ENCODE assay signal across 14 cellular contexts in genomic region chr6:6246539-6246938, GRCh38.
DNase-seq lines count a peak whose midpoint lies in the region; ATAC-seq and TF ChIP-seq lines count a peak whose summit lies in the region.
"Had no signal": no experiment of that assay in that cellular context is flagged by ENCODE, and none has a peak within 500 bp of the region (broad histone marks: within the 10 kb centered on the region; RNA-seq: fewer than 3 reads in every experiment).

No MANE protein-coding gene starts in this region.

- no peak overlapping the region for H3K4me3 Mint-ChIP-seq in nephron
- H3K4me3 Mint-ChIP-seq: activated T-helper 1 cell treated with anti-CD3 and anti-CD28 coated beads, Interleukin-12 subunit alpha, Interleukin-12 subunit beta, Interleukin-2, Interleukin-4 antibody, amounts not matched to agents 30 ng/mL and 10 ng/mL and 1 ng/mL, durations not matched to agents 14 hours and 24 hours and 36 hours had no signal

- 69 to 83% methylated on average over 2 of the region's 2 CpGs for WGBS in aorta, 2 donors

- no peak for TF ChIP-seq CTCF in nephron (IDR thresholded peaks at IDR 0.05; ENCODE audit: unreplicated experiment in 3 of 3)

- intact Hi-C loops in aorta (cut with DNase I), result no loop called here

- H3K27ac ChIP-seq in aorta (ENCODE audit: low read depth in 1 of 2, low read length in 2 of 2), result no peak overlapping the region
- H3K27ac ChIP-seq: 22Rv1, cardiac muscle cell, ovary had no signal

- H3K9me3 Mint-ChIP-seq in nephron, result no peaks in the 10 kb centered on the region
- H3K9me3 Mint-ChIP-seq: activated T-helper 1 cell treated with anti-CD3 and anti-CD28 coated beads, Interleukin-12 subunit alpha, Interleukin-12 subunit beta, Interleukin-2, Interleukin-4 antibody, amounts not matched to agents 30 ng/mL and 10 ng/mL and 1 ng/mL, durations not matched to agents 14 hours and 24 hours and 36 hours had no signal

- no peaks in the 10 kb centered on the region for H3K36me3 ChIP-seq in aorta (ENCODE audit: control insufficient read depth in 1 of 2, insufficient read depth in 2 of 2, low read length in 1 of 2)
- H3K36me3 ChIP-seq: cardiac muscle cell, ovary had no signal

- no peaks in the 10 kb centered on the region for H3K9me3 ChIP-seq in aorta (ENCODE audit: control insufficient read depth, low read length)
- H3K9me3 ChIP-seq: ovary had no signal

- peaks cover 0 to 2% of the 10 kb centered on the region in 2 donors for H3K27me3 ChIP-seq in aorta (ENCODE audit: control insufficient read depth in 1 of 2, insufficient read depth in 2 of 2, low read length in 1 of 2)
- H3K27me3 ChIP-seq: cardiac muscle cell, ovary had no signal

- DNase-seq in NCI-H1417 (lab: John Stamatoyannopoulos, UW) (peak in 2 of 3 experiments; percentile 6 to 21), NCI-H1417 treated with DMSO at 0.1 percent for 48 hours (lab: John Stamatoyannopoulos, UW) (no peak), HT-29 (ENCODE audit: low spot score) (peak; percentile 33), C1 segment of cervical spinal cord (lab: John Stamatoyannopoulos, UW) (no peak), H4 (ENCODE audit: low spot score) (no peak), aorta (no peak)
- DNase-seq: activated CD4-positive, CD25-positive, alpha-beta regulatory T cell; ovary; stimulated activated CD4-positive, alpha-beta T cell treated with anti-CD3 and anti-CD28 coated beads, Interleukin-2, amount 100 ng/mL, for 24 hours had no signal

- ATAC-seq in HG02642 (IDR thresholded peaks at IDR 0.05; ENCODE audit: poor library complexity, unreplicated experiment) (peak; percentile 83), aorta (ENCODE audit: low FRiP score) (no peak)

- peaks cover 3% of the 10 kb centered on the region for H3K27me3 Mint-ChIP-seq in nephron (ENCODE audit: low read depth)

- H3K36me3 Mint-ChIP-seq in nephron (ENCODE audit: low read depth), result no peaks in the 10 kb centered on the region

- no peak overlapping the region for H3K4me3 ChIP-seq in aorta (ENCODE audit: low read length in 2 of 2)
- H3K4me3 ChIP-seq: cardiac muscle cell, ovary had no signal

- peaks cover 19% of the 10 kb centered on the region for H3K4me1 Mint-ChIP-seq in nephron

- H3K4me1 ChIP-seq in aorta (ENCODE audit: control insufficient read depth in 1 of 2, insufficient read depth in 2 of 2, low read length in 2 of 2), result no peaks in the 10 kb centered on the region

- H3K27ac Mint-ChIP-seq in nephron, result peak overlapping the region in 2 of 3 experiments; percentile 29 to 40
- H3K27ac Mint-ChIP-seq: activated T-helper 1 cell treated with anti-CD3 and anti-CD28 coated beads, Interleukin-12 subunit alpha, Interleukin-12 subunit beta, Interleukin-2, Interleukin-4 antibody, amounts not matched to agents 30 ng/mL and 10 ng/mL and 1 ng/mL, durations not matched to agents 14 hours and 24 hours and 36 hours had no signal

Comparison
In these comparisons a context has a peak if more than half of its experiments do, and no peak if none do; other contexts are left out.
1. DNase-seq: peak in NCI-H1417 (2 of 3) and HT-29 (single experiment); none in NCI-H1417 treated with DMSO at 0.1 percent for 48 hours (single experiment), C1 segment of cervical spinal cord (0 of 14), H4 (single experiment) and aorta (0 of 2).